In the genomic region with DNA sequence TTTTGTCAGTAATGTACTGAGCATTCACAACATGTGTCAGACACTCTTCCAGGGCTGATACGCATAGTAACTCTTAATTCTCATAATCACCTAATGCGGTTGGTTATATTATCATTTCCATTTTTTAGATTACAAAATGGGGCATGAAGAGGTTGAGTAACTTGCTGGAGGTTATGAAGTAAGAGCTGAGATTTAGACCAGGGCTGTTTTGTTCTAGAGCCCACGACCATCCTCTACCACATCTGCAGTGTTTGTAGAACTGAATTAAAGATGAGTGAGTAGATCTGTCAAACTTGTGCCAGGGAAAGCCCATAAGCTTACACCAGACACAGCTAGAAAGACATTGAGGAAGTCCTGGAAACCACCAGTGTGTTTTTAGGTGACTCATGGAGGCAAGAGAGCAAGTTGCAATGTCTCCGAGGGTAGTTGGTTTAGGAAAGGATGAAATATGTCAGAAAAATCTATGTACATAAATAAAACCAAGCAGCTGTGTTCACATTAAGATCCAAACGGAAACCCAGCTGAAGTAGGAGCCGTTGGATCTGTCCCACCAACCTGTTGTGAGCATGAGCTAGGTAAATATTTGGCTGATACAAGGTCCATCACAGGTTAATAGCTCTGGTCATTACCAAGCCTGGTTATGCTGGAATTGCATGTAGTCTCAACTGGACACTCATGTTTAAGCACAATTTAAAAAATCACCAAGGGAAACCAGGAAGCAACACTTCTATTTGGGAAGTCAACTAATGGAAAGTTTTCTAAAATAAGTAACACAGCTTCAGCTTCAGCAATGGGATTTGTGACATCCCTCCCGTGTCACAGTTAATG, we compare ENCODE assay signal across 1 cellular context.
TF ChIP-seq lines count a peak whose summit lies in the region.

No MANE protein-coding gene starts in this region.

TF ChIP-seq in GM12878, 131 proteins besides CTCF, POLR2A, EP300 and RAD21 (continued from another document):
- TF ChIP-seq, protein P1, sequence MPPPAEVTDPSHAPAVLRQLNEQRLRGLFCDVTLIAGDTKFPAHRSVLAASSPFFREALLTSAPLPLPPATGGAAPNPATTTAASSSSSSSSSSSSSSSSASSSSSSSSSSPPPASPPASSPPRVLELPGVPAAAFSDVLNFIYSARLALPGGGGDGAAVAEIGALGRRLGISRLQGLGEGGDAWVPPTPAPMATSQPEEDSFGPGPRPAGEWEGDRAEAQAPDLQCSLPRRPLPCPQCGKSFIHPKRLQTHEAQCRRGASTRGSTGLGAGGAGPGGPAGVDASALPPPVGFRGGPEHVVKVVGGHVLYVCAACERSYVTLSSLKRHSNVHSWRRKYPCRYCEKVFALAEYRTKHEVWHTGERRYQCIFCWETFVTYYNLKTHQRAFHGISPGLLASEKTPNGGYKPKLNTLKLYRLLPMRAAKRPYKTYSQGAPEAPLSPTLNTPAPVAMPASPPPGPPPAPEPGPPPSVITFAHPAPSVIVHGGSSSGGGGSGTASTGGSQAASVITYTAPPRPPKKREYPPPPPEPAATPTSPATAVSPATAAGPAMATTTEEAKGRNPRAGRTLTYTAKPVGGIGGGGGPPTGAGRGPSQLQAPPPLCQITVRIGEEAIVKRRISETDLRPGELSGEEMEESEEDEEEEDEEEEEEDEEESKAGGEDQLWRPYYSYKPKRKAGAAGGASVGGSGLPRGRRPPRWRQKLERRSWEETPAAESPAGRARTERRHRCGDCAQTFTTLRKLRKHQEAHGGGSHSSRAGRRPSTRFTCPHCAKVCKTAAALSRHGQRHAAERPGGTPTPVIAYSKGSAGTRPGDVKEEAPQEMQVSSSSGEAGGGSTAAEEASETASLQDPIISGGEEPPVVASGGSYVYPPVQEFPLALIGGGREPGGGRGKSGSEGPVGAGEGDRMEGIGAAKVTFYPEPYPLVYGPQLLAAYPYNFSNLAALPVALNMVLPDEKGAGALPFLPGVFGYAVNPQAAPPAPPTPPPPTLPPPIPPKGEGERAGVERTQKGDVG (CRISPR knock-in tag; IDR thresholded peaks at IDR 0.05): no peak
- TF ChIP-seq RUNX3 (IDR thresholded peaks at IDR 0.05; ENCODE audit: low read length) (peak; percentile 30), SPI1 (IDR thresholded peaks at IDR 0.05; ENCODE audit: borderline replicate concordance, insufficient read depth, low read depth, low read length) (peak; percentile 74; the same call in 1 of the 2 replicates), DPF2 (IDR thresholded peaks at IDR 0.05) (0 out of 2 replicates have a peak, but pooled peaks have one; percentile 43), IKZF2 (IDR thresholded peaks at IDR 0.05) (peak; percentile 25 to 34; a peak in 2 of 4 replicates), MTA2 (IDR thresholded peaks at IDR 0.05; ENCODE audit: low read depth) (0 out of 2 replicates have a peak, but pooled peaks have one; percentile 23), IKZF1 (conservative IDR thresholded peaks at IDR 0.05) (peak; percentile 39; the same call in 1 of the 2 replicates), NBN (IDR thresholded peaks at IDR 0.05) (peak; percentile 45; the same call in 1 of the 2 replicates), BHLHE40 (IDR thresholded peaks at IDR 0.05; ENCODE audit: borderline replicate concordance in 1 of 2, low read depth in 2 of 2, low read length in 1 of 2) (0 out of 4 replicates have a peak, but pooled peaks of 1 of the 2 experiments have one; percentile 20), RBBP5 (conservative IDR thresholded peaks at IDR 0.05) (no peak)
- TF ChIP-seq, protein P2, sequence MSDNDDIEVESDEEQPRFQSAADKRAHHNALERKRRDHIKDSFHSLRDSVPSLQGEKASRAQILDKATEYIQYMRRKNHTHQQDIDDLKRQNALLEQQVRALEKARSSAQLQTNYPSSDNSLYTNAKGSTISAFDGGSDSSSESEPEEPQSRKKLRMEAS (IDR thresholded peaks at IDR 0.05; ENCODE audit: low read depth, low read length): no peak
- TF ChIP-seq, protein P3, sequence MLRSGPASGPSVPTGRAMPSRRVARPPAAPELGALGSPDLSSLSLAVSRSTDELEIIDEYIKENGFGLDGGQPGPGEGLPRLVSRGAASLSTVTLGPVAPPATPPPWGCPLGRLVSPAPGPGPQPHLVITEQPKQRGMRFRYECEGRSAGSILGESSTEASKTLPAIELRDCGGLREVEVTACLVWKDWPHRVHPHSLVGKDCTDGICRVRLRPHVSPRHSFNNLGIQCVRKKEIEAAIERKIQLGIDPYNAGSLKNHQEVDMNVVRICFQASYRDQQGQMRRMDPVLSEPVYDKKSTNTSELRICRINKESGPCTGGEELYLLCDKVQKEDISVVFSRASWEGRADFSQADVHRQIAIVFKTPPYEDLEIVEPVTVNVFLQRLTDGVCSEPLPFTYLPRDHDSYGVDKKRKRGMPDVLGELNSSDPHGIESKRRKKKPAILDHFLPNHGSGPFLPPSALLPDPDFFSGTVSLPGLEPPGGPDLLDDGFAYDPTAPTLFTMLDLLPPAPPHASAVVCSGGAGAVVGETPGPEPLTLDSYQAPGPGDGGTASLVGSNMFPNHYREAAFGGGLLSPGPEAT (IDR thresholded peaks at IDR 0.05; ENCODE audit: low read depth): peak; percentile 52
